In the genomic region with DNA sequence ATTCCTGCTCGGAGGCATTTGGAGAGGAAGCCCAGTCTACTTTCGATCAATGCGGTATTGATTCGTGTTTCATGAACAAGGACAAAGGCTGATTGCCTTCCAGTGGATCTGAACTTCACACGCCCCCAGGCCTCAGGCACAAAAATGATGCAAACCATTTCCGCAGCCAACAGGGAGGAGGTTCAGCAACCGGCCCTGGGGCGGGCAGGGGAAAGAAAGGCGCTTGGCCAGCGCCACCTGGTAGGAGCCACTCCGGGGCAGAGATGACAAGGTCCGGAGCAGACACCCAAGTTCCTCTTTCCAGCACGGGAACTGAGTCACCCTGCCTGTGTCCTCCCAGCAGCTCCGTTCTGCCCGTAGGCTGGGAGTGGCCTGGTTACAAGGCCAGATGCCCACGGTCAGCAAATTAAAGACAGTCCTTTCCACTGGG, we compare ENCODE assay signal across 1 cellular context.
A peak's percentile ranks its signal among the peaks of the same experiment; 100 is the strongest.
TF ChIP-seq lines count a peak whose summit lies in the region.

No MANE protein-coding gene starts in this region.

TF ChIP-seq in K562, 482 proteins besides CTCF, POLR2A, EP300 and RAD21 (continued from another document and continues in another):
- TF ChIP-seq, protein P1, sequence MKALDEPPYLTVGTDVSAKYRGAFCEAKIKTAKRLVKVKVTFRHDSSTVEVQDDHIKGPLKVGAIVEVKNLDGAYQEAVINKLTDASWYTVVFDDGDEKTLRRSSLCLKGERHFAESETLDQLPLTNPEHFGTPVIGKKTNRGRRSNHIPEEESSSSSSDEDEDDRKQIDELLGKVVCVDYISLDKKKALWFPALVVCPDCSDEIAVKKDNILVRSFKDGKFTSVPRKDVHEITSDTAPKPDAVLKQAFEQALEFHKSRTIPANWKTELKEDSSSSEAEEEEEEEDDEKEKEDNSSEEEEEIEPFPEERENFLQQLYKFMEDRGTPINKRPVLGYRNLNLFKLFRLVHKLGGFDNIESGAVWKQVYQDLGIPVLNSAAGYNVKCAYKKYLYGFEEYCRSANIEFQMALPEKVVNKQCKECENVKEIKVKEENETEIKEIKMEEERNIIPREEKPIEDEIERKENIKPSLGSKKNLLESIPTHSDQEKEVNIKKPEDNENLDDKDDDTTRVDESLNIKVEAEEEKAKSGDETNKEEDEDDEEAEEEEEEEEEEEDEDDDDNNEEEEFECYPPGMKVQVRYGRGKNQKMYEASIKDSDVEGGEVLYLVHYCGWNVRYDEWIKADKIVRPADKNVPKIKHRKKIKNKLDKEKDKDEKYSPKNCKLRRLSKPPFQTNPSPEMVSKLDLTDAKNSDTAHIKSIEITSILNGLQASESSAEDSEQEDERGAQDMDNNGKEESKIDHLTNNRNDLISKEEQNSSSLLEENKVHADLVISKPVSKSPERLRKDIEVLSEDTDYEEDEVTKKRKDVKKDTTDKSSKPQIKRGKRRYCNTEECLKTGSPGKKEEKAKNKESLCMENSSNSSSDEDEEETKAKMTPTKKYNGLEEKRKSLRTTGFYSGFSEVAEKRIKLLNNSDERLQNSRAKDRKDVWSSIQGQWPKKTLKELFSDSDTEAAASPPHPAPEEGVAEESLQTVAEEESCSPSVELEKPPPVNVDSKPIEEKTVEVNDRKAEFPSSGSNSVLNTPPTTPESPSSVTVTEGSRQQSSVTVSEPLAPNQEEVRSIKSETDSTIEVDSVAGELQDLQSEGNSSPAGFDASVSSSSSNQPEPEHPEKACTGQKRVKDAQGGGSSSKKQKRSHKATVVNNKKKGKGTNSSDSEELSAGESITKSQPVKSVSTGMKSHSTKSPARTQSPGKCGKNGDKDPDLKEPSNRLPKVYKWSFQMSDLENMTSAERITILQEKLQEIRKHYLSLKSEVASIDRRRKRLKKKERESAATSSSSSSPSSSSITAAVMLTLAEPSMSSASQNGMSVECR (CRISPR knock-in tag; IDR thresholded peaks at IDR 0.05) = 0 out of 2 replicates have a peak, but pooled peaks have one; percentile 19
- TF ChIP-seq HCFC1 (IDR thresholded peaks at IDR 0.05; ENCODE audit: low read depth, low read length) = no peak
- no peak for TF ChIP-seq SNRNP70 (optimal IDR thresholded peaks at IDR 0.05; ENCODE audit: low read depth, low read length)
- no peak for TF ChIP-seq HEY1 (CRISPR knock-in tag; IDR thresholded peaks at IDR 0.05; ENCODE audit: borderline replicate concordance)
- TF ChIP-seq FOXA3 (CRISPR knock-in tag; conservative IDR thresholded peaks at IDR 0.05 in 1 of 2, IDR thresholded peaks at IDR 0.05 in 1 of 2) = no peak
- no peak for TF ChIP-seq RUNX1 (IDR thresholded peaks at IDR 0.05; ENCODE audit: low read depth)
- peak; percentile 24; the same call in 1 of the 2 replicates for TF ChIP-seq CTBP1 (IDR thresholded peaks at IDR 0.05; ENCODE audit: borderline replicate concordance)
- no peak for TF ChIP-seq ZNF121 (CRISPR knock-in tag; conservative IDR thresholded peaks at IDR 0.05)
- no peak for TF ChIP-seq SAFB (IDR thresholded peaks at IDR 0.05; ENCODE audit: borderline replicate concordance, low read depth, low read length)
- TF ChIP-seq, protein P2, sequence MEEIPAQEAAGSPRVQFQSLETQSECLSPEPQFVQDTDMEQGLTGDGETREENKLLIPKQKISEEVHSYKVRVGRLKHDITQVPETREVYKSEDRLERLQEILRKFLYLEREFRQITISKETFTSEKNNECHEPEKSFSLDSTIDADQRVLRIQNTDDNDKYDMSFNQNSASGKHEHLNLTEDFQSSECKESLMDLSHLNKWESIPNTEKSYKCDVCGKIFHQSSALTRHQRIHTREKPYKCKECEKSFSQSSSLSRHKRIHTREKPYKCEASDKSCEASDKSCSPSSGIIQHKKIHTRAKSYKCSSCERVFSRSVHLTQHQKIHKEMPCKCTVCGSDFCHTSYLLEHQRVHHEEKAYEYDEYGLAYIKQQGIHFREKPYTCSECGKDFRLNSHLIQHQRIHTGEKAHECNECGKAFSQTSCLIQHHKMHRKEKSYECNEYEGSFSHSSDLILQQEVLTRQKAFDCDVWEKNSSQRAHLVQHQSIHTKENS (CRISPR knock-in tag; IDR thresholded peaks at IDR 0.05) = no peak
- no peak for TF ChIP-seq GABPB2 (CRISPR knock-in tag; conservative IDR thresholded peaks at IDR 0.05)
- TF ChIP-seq KAT2B (IDR thresholded peaks at IDR 0.05; ENCODE audit: low read depth, low read length) = no peak
- TF ChIP-seq RAD51 (IDR thresholded peaks at IDR 0.05; ENCODE audit: borderline replicate concordance, low read depth) = no peak
- TF ChIP-seq, protein P3, sequence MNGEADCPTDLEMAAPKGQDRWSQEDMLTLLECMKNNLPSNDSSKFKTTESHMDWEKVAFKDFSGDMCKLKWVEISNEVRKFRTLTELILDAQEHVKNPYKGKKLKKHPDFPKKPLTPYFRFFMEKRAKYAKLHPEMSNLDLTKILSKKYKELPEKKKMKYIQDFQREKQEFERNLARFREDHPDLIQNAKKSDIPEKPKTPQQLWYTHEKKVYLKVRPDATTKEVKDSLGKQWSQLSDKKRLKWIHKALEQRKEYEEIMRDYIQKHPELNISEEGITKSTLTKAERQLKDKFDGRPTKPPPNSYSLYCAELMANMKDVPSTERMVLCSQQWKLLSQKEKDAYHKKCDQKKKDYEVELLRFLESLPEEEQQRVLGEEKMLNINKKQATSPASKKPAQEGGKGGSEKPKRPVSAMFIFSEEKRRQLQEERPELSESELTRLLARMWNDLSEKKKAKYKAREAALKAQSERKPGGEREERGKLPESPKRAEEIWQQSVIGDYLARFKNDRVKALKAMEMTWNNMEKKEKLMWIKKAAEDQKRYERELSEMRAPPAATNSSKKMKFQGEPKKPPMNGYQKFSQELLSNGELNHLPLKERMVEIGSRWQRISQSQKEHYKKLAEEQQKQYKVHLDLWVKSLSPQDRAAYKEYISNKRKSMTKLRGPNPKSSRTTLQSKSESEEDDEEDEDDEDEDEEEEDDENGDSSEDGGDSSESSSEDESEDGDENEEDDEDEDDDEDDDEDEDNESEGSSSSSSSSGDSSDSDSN (IDR thresholded peaks at IDR 0.05; ENCODE audit: borderline replicate concordance in 1 of 2, low read depth in 2 of 2, low read length in 2 of 2) = peak in 1 of 2 experiments; percentile 70; a peak in 1 of 4 replicates
- no peak for TF ChIP-seq HNRNPH1 (optimal IDR thresholded peaks at IDR 0.05; ENCODE audit: low read depth, low read length)
- no peak for TF ChIP-seq HNRNPUL1 (IDR thresholded peaks at IDR 0.05; ENCODE audit: low read length)
- no peak for TF ChIP-seq ZBTB7A (IDR thresholded peaks at IDR 0.05; ENCODE audit: borderline replicate concordance, control insufficient read depth, low read depth, low read length)
- no peak for TF ChIP-seq ZNF239 (CRISPR knock-in tag; IDR thresholded peaks at IDR 0.05)
- TF ChIP-seq, protein P4, sequence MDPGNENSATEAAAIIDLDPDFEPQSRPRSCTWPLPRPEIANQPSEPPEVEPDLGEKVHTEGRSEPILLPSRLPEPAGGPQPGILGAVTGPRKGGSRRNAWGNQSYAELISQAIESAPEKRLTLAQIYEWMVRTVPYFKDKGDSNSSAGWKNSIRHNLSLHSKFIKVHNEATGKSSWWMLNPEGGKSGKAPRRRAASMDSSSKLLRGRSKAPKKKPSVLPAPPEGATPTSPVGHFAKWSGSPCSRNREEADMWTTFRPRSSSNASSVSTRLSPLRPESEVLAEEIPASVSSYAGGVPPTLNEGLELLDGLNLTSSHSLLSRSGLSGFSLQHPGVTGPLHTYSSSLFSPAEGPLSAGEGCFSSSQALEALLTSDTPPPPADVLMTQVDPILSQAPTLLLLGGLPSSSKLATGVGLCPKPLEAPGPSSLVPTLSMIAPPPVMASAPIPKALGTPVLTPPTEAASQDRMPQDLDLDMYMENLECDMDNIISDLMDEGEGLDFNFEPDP (CRISPR knock-in tag; IDR thresholded peaks at IDR 0.05) = no peak
- no peak for TF ChIP-seq HNRNPK (IDR thresholded peaks at IDR 0.05; ENCODE audit: low read depth, low read length, poor library complexity, severe bottlenecking)
- no peak for TF ChIP-seq RFX5 (IDR thresholded peaks at IDR 0.05; ENCODE audit: low read depth, low read length)
- no peak for TF ChIP-seq FOXJ3 (CRISPR knock-in tag; IDR thresholded peaks at IDR 0.05)
- TF ChIP-seq DPF2 (IDR thresholded peaks at IDR 0.05) = no peak
- TF ChIP-seq LCOR (CRISPR knock-in tag; IDR thresholded peaks at IDR 0.05) = no peak
- TF ChIP-seq, protein P5, sequence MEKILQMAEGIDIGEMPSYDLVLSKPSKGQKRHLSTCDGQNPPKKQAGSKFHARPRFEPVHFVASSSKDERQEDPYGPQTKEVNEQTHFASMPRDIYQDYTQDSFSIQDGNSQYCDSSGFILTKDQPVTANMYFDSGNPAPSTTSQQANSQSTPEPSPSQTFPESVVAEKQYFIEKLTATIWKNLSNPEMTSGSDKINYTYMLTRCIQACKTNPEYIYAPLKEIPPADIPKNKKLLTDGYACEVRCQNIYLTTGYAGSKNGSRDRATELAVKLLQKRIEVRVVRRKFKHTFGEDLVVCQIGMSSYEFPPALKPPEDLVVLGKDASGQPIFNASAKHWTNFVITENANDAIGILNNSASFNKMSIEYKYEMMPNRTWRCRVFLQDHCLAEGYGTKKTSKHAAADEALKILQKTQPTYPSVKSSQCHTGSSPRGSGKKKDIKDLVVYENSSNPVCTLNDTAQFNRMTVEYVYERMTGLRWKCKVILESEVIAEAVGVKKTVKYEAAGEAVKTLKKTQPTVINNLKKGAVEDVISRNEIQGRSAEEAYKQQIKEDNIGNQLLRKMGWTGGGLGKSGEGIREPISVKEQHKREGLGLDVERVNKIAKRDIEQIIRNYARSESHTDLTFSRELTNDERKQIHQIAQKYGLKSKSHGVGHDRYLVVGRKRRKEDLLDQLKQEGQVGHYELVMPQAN (IDR thresholded peaks at IDR 0.05; ENCODE audit: borderline replicate concordance) = no peak
- no peak for TF ChIP-seq DACH1 (IDR thresholded peaks at IDR 0.05; ENCODE audit: partially characterized antibody)
- no peak for TF ChIP-seq ZNF583 (CRISPR knock-in tag; IDR thresholded peaks at IDR 0.05)
- TF ChIP-seq, protein P6, sequence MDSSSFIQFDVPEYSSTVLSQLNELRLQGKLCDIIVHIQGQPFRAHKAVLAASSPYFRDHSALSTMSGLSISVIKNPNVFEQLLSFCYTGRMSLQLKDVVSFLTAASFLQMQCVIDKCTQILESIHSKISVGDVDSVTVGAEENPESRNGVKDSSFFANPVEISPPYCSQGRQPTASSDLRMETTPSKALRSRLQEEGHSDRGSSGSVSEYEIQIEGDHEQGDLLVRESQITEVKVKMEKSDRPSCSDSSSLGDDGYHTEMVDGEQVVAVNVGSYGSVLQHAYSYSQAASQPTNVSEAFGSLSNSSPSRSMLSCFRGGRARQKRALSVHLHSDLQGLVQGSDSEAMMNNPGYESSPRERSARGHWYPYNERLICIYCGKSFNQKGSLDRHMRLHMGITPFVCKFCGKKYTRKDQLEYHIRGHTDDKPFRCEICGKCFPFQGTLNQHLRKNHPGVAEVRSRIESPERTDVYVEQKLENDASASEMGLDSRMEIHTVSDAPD (CRISPR knock-in tag; IDR thresholded peaks at IDR 0.05) = no peak
- TF ChIP-seq MCM7 (IDR thresholded peaks at IDR 0.05) = no peak
- TF ChIP-seq IRF2 (CRISPR knock-in tag; IDR thresholded peaks at IDR 0.05) = no peak
- TF ChIP-seq, protein P7, sequence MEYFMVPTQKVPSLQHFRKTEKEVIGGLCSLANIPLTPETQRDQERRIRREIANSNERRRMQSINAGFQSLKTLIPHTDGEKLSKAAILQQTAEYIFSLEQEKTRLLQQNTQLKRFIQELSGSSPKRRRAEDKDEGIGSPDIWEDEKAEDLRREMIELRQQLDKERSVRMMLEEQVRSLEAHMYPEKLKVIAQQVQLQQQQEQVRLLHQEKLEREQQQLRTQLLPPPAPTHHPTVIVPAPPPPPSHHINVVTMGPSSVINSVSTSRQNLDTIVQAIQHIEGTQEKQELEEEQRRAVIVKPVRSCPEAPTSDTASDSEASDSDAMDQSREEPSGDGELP (CRISPR knock-in tag; IDR thresholded peaks at IDR 0.05; ENCODE audit: borderline replicate concordance) = peak; percentile 44; the same call in 1 of the 2 replicates
- no peak for TF ChIP-seq SOX6 (IDR thresholded peaks at IDR 0.05)
- no peak for TF ChIP-seq NFE2L1 (tag; IDR thresholded peaks at IDR 0.05; ENCODE audit: borderline replicate concordance, low read depth)
- no peak for TF ChIP-seq FOS (IDR thresholded peaks at IDR 0.05; ENCODE audit: extremely low read depth, insufficient read length)
- TF ChIP-seq FOSL1 (tag; conservative IDR thresholded peaks at IDR 0.05) = peak; percentile 79
- TF ChIP-seq, protein P8, sequence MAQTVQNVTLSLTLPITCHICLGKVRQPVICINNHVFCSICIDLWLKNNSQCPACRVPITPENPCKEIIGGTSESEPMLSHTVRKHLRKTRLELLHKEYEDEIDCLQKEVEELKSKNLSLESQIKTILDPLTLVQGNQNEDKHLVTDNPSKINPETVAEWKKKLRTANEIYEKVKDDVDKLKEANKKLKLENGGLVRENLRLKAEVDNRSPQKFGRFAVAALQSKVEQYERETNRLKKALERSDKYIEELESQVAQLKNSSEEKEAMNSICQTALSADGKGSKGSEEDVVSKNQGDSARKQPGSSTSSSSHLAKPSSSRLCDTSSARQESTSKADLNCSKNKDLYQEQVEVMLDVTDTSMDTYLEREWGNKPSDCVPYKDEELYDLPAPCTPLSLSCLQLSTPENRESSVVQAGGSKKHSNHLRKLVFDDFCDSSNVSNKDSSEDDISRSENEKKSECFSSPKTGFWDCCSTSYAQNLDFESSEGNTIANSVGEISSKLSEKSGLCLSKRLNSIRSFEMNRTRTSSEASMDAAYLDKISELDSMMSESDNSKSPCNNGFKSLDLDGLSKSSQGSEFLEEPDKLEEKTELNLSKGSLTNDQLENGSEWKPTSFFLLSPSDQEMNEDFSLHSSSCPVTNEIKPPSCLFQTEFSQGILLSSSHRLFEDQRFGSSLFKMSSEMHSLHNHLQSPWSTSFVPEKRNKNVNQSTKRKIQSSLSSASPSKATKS (CRISPR knock-in tag; IDR thresholded peaks at IDR 0.05) = no peak
- no peak for TF ChIP-seq KDM2B (CRISPR knock-in tag; IDR thresholded peaks at IDR 0.05)
- TF ChIP-seq, protein P9, sequence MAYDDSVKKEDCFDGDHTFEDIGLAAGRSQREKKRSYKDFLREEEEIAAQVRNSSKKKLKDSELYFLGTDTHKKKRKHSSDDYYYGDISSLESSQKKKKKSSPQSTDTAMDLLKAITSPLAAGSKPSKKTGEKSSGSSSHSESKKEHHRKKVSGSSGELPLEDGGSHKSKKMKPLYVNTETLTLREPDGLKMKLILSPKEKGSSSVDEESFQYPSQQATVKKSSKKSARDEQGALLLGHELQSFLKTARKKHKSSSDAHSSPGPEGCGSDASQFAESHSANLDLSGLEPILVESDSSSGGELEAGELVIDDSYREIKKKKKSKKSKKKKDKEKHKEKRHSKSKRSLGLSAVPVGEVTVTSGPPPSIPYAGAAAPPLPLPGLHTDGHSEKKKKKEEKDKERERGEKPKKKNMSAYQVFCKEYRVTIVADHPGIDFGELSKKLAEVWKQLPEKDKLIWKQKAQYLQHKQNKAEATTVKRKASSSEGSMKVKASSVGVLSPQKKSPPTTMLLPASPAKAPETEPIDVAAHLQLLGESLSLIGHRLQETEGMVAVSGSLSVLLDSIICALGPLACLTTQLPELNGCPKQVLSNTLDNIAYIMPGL (CRISPR knock-in tag; IDR thresholded peaks at IDR 0.05) = no peak
- no peak for TF ChIP-seq NBN (IDR thresholded peaks at IDR 0.05; ENCODE audit: low read depth)
- no peak for TF ChIP-seq BRCA1 (IDR thresholded peaks at IDR 0.05)
- no peak for TF ChIP-seq BRCA1 (CRISPR knock-in tag; IDR thresholded peaks at IDR 0.05)
- no peak for TF ChIP-seq TGIF2 (CRISPR knock-in tag; IDR thresholded peaks at IDR 0.05)
- no peak for TF ChIP-seq KLF6 (CRISPR knock-in tag; IDR thresholded peaks at IDR 0.05; ENCODE audit: borderline replicate concordance)
- TF ChIP-seq NFE2 (IDR thresholded peaks at IDR 0.05; ENCODE audit: low read depth) = peak; percentile 23; the same call in 1 of the 2 replicates
